Comparison of ENCODE assay signal across 12 cellular contexts in the genomic region with DNA sequence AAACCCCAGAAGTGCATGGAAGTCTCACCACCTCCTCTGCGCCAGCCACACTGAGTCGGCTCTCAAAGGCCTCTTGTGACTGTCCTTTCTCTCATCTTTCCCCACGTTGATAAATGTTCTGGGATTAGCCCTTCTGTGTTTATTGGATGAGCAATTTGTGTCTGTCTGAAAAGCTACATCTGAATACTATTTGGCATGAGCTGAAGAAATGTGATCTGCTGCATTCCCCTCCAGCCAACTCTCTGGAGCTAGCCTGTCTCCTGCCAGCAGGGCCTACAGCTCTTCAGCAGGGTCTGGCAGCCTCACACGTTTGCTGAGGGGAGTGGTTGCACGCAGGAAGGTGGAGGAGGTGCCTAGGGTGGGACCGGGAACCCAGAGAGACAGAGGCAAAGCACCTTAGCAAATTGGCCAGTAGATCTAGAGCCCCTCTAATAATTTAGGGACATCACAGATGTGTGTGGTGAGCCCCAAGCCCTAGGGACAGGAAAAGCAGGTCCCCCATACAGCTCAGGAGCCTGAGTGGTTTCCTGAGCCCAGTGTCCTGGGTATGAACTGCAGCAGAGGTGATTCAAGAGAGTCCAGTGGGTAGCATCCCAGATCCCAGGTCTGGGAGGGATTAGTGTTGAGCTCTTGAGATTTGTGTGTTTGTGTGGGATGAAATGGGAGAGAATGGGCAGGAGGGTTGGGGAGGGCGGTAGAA. TPM values are rescaled to one million over a fixed set of nuclear protein-coding genes. Genes with fewer than 3 reads are reported as not detected.
DNase-seq lines count a peak whose midpoint lies in the region; ATAC-seq and TF ChIP-seq lines count a peak whose summit lies in the region.
"Had no signal": no experiment of that assay in that cellular context is flagged by ENCODE, and none has a peak within 500 bp of the region (broad histone marks: within the 10 kb centered on the region; RNA-seq: fewer than 3 reads in every experiment).

No MANE protein-coding gene starts in this region.

- no peak for TF ChIP-seq POLR2A in transverse colon (IDR thresholded peaks at IDR 0.05)

- intact Hi-C loops in transverse colon (cut with DNase I; ENCODE audit: low total_unique reads) = no loop called here

- no peaks in the 10 kb centered on the region for H3K9me3 Mint-ChIP-seq in brain
- H3K9me3 Mint-ChIP-seq: T-cell had no signal

- DNase-seq in NCI-H1694 (lab: John Stamatoyannopoulos, UW) (peak; percentile 79), left kidney (ENCODE audit: low read depth, low spot score) (peak; percentile 63), transverse colon (no peak), ACHN (no peak), SHP77 (lab: John Stamatoyannopoulos, UW) (no peak), NCI-H69 (lab: John Stamatoyannopoulos, UW) (no peak)
- DNase-seq: islet precursor cell, NCI-H187 treated with DMSO at 0.1 percent for 48 hours, T-cell had no signal

- no peaks in the 10 kb centered on the region for H3K36me3 ChIP-seq in transverse colon

- no peak for ATAC-seq in GM21367 (IDR thresholded peaks at IDR 0.05; ENCODE audit: unreplicated experiment)
- ATAC-seq: T-cell had no signal

- in situ Hi-C loops in transverse colon (cut with MboI; ENCODE audit: low pct_ligation_motif_present in 1 of 4, low pct_unique_long_range_greater_than_20kb in 1 of 4, low sequenced_read_pairs in 3 of 4) = no loop called here
- in situ Hi-C loops in ACHN (cut with HindIII; ENCODE audit: low pct_ligation_motif_present, low pct_unique_long_range_greater_than_20kb, low sequenced_read_pairs) = no loop called here

- peak overlapping the region in 1 of 5 experiments; percentile 29 for H3K4me3 Mint-ChIP-seq in brain
- H3K4me3 Mint-ChIP-seq: T-cell had no signal

- H3K9me3 ChIP-seq in transverse colon = no peaks in the 10 kb centered on the region

- peaks cover 10 to 31% (median 21%) of the 10 kb centered on the region in 4 donors for H3K4me1 ChIP-seq in transverse colon

- no peaks in the 10 kb centered on the region for H3K27me3 ChIP-seq in transverse colon

- TF ChIP-seq CTCF in brain (conservative IDR thresholded peaks at IDR 0.05) = no peak
- no peak for TF ChIP-seq CTCF in transverse colon (IDR thresholded peaks at IDR 0.05)

- H3K36me3 Mint-ChIP-seq in brain = no peaks in the 10 kb centered on the region
- H3K36me3 Mint-ChIP-seq: T-cell had no signal

- peak overlapping the region in 4 of 5 experiments; percentile 49 to 85 (median 76) for H3K27ac Mint-ChIP-seq in brain
- H3K27ac Mint-ChIP-seq: T-cell had no signal

- H3K27ac ChIP-seq in transverse colon = peak overlapping the region in 3 of 4 donors; percentile 38 to 45 (median 43)

- H3K4me1 Mint-ChIP-seq in brain = peaks cover 35% of the 10 kb centered on the region
- H3K4me1 Mint-ChIP-seq: T-cell had no signal

- WGBS in transverse colon (ENCODE audit: low coverage in 1 of 2), 2 donors = 43 to 59% methylated on average over 1 to 7 of the region's 7 CpGs

- TF ChIP-seq EP300 in transverse colon (IDR thresholded peaks at IDR 0.05; ENCODE audit: low read depth) = no peak

- peaks cover 10% of the 10 kb centered on the region for H3K27me3 Mint-ChIP-seq in brain

- H3K4me3 ChIP-seq in transverse colon = no peak overlapping the region

RNA-seq across cellular contexts. Expression of a gene that starts 20.5 kb away (rescaled TPM):
- polyA plus RNA-seq in brain (ENCODE audit: insufficient read depth, low read depth, low replicate concordance) = 16.7 TPM
- 100 to 1,000 TPM in 2 of 4 donors, 10 to 100 TPM in 2; 23.7 to 126 (median 93.7) TPM for total RNA-seq in transverse colon

RNA-seq across cellular contexts. Expression of a gene that starts 52.3 kb away (rescaled TPM):
- polyA plus RNA-seq in brain (ENCODE audit: insufficient read depth, low read depth, low replicate concordance) = not detected
- total RNA-seq in transverse colon = 10 to 100 TPM in 1 of 4 donors, 1 to 10 TPM in 1, not detected in 2; 6.6 to 77.8 TPM
- total RNA-seq: subcutaneous adipose tissue, T-cell had no signal

Comparison
In these comparisons a context has a peak if more than half of its experiments do, and no peak if none do; other contexts are left out.
1. DNase-seq: peak in NCI-H1694 (single experiment) and left kidney (single experiment); none in transverse colon (single experiment), ACHN (single experiment), SHP77 (0 of 2) and NCI-H69 (single experiment).